8 cellular contexts compared by ENCODE assay signal in the genomic region with DNA sequence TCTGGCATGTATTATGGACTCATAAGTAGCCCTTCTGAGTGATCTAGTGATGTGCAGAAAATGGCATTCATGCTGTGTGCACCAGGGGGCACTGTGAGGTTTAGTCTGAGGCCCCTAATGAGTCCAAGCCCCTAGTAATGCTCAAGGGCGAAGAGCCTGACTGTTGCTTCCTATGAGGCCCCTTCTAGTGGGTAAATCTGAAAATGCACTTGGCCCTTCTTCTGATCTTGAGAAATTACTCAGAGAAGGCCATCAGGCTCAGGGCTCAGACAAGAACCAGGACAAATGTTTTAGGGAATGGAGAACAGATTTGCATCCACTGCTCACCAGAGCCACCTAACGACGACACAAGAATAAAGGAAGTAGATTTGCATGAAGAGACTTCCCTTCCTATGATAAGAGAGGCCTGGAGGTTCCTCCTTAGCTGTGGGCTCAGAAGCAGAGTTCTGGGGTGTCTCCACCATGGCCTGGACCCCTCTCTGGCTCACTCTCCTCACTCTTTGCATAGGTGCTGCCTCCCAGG.
DNase-seq lines count a peak whose midpoint lies in the region; ATAC-seq, FAIRE-seq and TF ChIP-seq lines count a peak whose summit lies in the region.

No MANE protein-coding gene starts in this region.

- ATAC-seq in HCT116 = peak; percentile 97

- H3K9me3 ChIP-seq in HCT116 (ENCODE audit: control insufficient read depth in 1 of 2, insufficient read depth in 1 of 2, low read depth in 1 of 2, low read length in 2 of 2) (no peaks in the 10 kb centered on the region), trophoblast cell (ENCODE audit: insufficient read depth, low read depth, low read length) (no peaks in the 10 kb centered on the region)

- FAIRE-seq in H54 (lab: Jason Lieb, UNC) = no peak

- H3K36me3 ChIP-seq in HCT116 (ENCODE audit: control insufficient read depth in 1 of 2, insufficient read depth in 2 of 2, low read length in 2 of 2) (no peaks in the 10 kb centered on the region), trophoblast cell (ENCODE audit: control insufficient read depth in 1 of 2, insufficient read depth in 2 of 2, low read length in 2 of 2) (no peaks in the 10 kb centered on the region)

- H4K20me1 ChIP-seq in HCT116 (ENCODE audit: insufficient read depth) = no peaks in the 10 kb centered on the region

- H3K9me2 ChIP-seq in HCT116 (ENCODE audit: insufficient read depth) = no peaks in the 10 kb centered on the region

- H3K79me1 ChIP-seq in trophoblast cell (ENCODE audit: low read length) = no peaks in the 10 kb centered on the region

- peak overlapping the region; percentile 29; the same call in 1 of the 2 replicates for H3K4me2 ChIP-seq in HCT116 (ENCODE audit: low read length)
- no peak overlapping the region for H3K4me2 ChIP-seq in trophoblast cell (ENCODE audit: low read length)

- peak overlapping the region; percentile 52 for H3K27ac Mint-ChIP-seq in activated CD4-positive, alpha-beta memory T cell treated with anti-CD3 and anti-CD28 coated beads, Interleukin-2, amount 10 ng/mL, durations not matched to agents 7 days and 5 days

- peaks cover 2% of the 10 kb centered on the region for H3K27me3 Mint-ChIP-seq in activated CD4-positive, alpha-beta memory T cell treated with anti-CD3 and anti-CD28 coated beads, Interleukin-2, amount 10 ng/mL, durations not matched to agents 7 days and 5 days

- CTCF ChIA-PET in HCT116 (lab: Charles Lee) = interaction anchor here (0.6 to 1.9 kb wide), 12 partner anchors 10 to 164 kb away, joined by 3 to 10 read pairs (median 4); no protein-coding TSS in a partner anchor
- CTCF ChIA-PET in activated CD4-positive, alpha-beta memory T cell treated with anti-CD3 and anti-CD28 coated beads, Interleukin-2, amount 10 ng/mL, durations not matched to agents 7 days and 5 days (lab: Charles Lee) = interaction anchor here (0.9 to 2.5 kb wide), 9 partner anchors 8 to 164 kb away, joined by 3 to 17 read pairs (median 3); no protein-coding TSS in a partner anchor

- peak; percentile 67 for DNase-seq in HCT116 (ENCODE audit: low read depth, low spot score)
- peak; percentile 5 for DNase-seq in NCI-H146 treated with DMSO at 0.1 percent for 48 hours (lab: John Stamatoyannopoulos, UW; ENCODE audit: unreplicated experiment)
- peak; percentile 52 for DNase-seq in activated CD4-positive, alpha-beta memory T cell treated with anti-CD3 and anti-CD28 coated beads, Interleukin-2, amount 10 ng/mL, durations not matched to agents 7 days and 5 days
- DNase-seq in fibroblast of pulmonary artery (ENCODE audit: low read depth) = peak; percentile 74
- peak; percentile 35 to 69 for DNase-seq in trophoblast cell
- DNase-seq in cortex of kidney (lab: John Stamatoyannopoulos, UW) = no peak
- DNase-seq in H54 (ENCODE audit: insufficient read length, low spot score) = no peak

- H3K27ac ChIP-seq in HCT116 (ENCODE audit: low read depth, low read length) = no peak overlapping the region; the same call in 1 of the 2 replicates
- H3K27ac ChIP-seq in trophoblast cell (ENCODE audit: low read depth, low read length) = no peak overlapping the region

- no peak overlapping the region for H3K4me3 ChIP-seq in HCT116 (replicated peaks in 1 of 2; ENCODE audit: low read depth in 1 of 2, low read length in 2 of 2)
- H3K4me3 ChIP-seq in fibroblast of pulmonary artery (replicated peaks; ENCODE audit: low read depth, low read length) = no peak overlapping the region
- H3K4me3 ChIP-seq in trophoblast cell (ENCODE audit: low read depth, low read length) = no peak overlapping the region

- H3K4me1 ChIP-seq in HCT116 (ENCODE audit: control insufficient read depth in 1 of 2, insufficient read depth in 2 of 2, low read length in 2 of 2) (peaks cover 0 to 6% of the 10 kb centered on the region in 2 experiments; a peak in 1 of 4 replicates), trophoblast cell (ENCODE audit: control insufficient read depth in 1 of 2, insufficient read depth in 2 of 2, low read length in 2 of 2) (no peaks in the 10 kb centered on the region)

- H3K9me3 Mint-ChIP-seq in activated CD4-positive, alpha-beta memory T cell treated with anti-CD3 and anti-CD28 coated beads, Interleukin-2, amount 10 ng/mL, durations not matched to agents 7 days and 5 days = no peaks in the 10 kb centered on the region

- no peak overlapping the region for H2AK5ac ChIP-seq in trophoblast cell (ENCODE audit: low read length)

- H3K4ac ChIP-seq in trophoblast cell (ENCODE audit: low read depth, low read length) = no peak overlapping the region

- no peak overlapping the region for H3K23ac ChIP-seq in trophoblast cell (ENCODE audit: low read length)

- peak; percentile 34; the same call in 1 of the 2 replicates for TF ChIP-seq RAD21 in HCT116 (IDR thresholded peaks at IDR 0.05; ENCODE audit: low read depth)

- RAD21 ChIA-PET in HCT116 (lab: Charles Lee; ENCODE audit: low non-redundant PET in 1 of 2, low total read pairs in 2 of 2, uncharacterized antibody in 2 of 2, unreplicated experiment in 2 of 2) = no interaction called here

- H2BK5ac ChIP-seq in trophoblast cell (ENCODE audit: low read depth, low read length, poor library complexity) = no peak overlapping the region

- H2BK120ac ChIP-seq in trophoblast cell (ENCODE audit: insufficient read depth, low read length, poor library complexity) = no peak overlapping the region

- H4K12ac ChIP-seq in trophoblast cell (ENCODE audit: low read depth, low read length) = no peak overlapping the region

- BruUV-seq in HCT116 (replicated peaks; lab: Mats Ljungman, UMichigan) = no TSS peak

- H3K4me3 Mint-ChIP-seq in activated CD4-positive, alpha-beta memory T cell treated with anti-CD3 and anti-CD28 coated beads, Interleukin-2, amount 10 ng/mL, durations not matched to agents 7 days and 5 days = no peak overlapping the region

- POLR2A ChIA-PET in HCT116 (lab: Charles Lee) = no interaction called here
- POLR2A ChIA-PET in activated CD4-positive, alpha-beta memory T cell treated with anti-CD3 and anti-CD28 coated beads, Interleukin-2, amount 10 ng/mL, durations not matched to agents 7 days and 5 days (lab: Charles Lee) = no interaction called here

- no peak overlapping the region for H3K18ac ChIP-seq in trophoblast cell (ENCODE audit: low read length)

- H2BK12ac ChIP-seq in trophoblast cell (ENCODE audit: low read length) = no peak overlapping the region

- no peaks in the 10 kb centered on the region for H3K36me3 Mint-ChIP-seq in activated CD4-positive, alpha-beta memory T cell treated with anti-CD3 and anti-CD28 coated beads, Interleukin-2, amount 10 ng/mL, durations not matched to agents 7 days and 5 days (ENCODE audit: low read depth)

- no peak overlapping the region for H4K91ac ChIP-seq in trophoblast cell (ENCODE audit: low read depth, low read length)

- H3K4me1 Mint-ChIP-seq in activated CD4-positive, alpha-beta memory T cell treated with anti-CD3 and anti-CD28 coated beads, Interleukin-2, amount 10 ng/mL, durations not matched to agents 7 days and 5 days = peaks cover 32% of the 10 kb centered on the region

- no peak overlapping the region for H3K9ac ChIP-seq in HCT116 (ENCODE audit: low read length)
- H3K9ac ChIP-seq in trophoblast cell (ENCODE audit: low read length) = no peak overlapping the region

- H3K14ac ChIP-seq in trophoblast cell (ENCODE audit: low read length) = no peak overlapping the region

- H3K79me2 ChIP-seq in HCT116 (ENCODE audit: insufficient read depth, low read length) (no peaks in the 10 kb centered on the region), trophoblast cell (ENCODE audit: control insufficient read depth, insufficient read depth, low read length, poor library complexity) (no peaks in the 10 kb centered on the region)

- WGBS in trophoblast cell (ENCODE audit: extremely low coverage, insufficient coverage, insufficient read length) = no CpG with 5 or more reads among the region's 3 CpGs

- TF ChIP-seq POLR2A in HCT116 (IDR thresholded peaks at IDR 0.05; ENCODE audit: borderline replicate concordance, extremely low read depth, insufficient read depth, insufficient read length) (no peak), H54 (IDR thresholded peaks at IDR 0.05; ENCODE audit: low read depth, low read length) (no peak)

- no peak overlapping the region for H4K8ac ChIP-seq in trophoblast cell (ENCODE audit: low read depth, low read length)

- H2AFZ ChIP-seq in HCT116 (ENCODE audit: low read depth, low read length, poor library complexity, severe bottlenecking) (peak overlapping the region; percentile 19), trophoblast cell (ENCODE audit: insufficient read depth, low read length, poor library complexity) (no peak overlapping the region)

- TF ChIP-seq CTCF in GM12873 (IDR thresholded peaks at IDR 0.05; ENCODE audit: insufficient read depth, low read depth, low read length, missing control alignments) (peak; percentile 69), HCT116 (IDR thresholded peaks at IDR 0.05 in 2 of 3, conservative IDR thresholded peaks at IDR 0.05 in 1 of 3; ENCODE audit: borderline replicate concordance in 1 of 3, insufficient read depth in 1 of 3, low read depth in 2 of 3, low read length in 2 of 3) (peak; percentile 82 to 97 (median 88)), fibroblast of pulmonary artery (IDR thresholded peaks at IDR 0.05; ENCODE audit: low read length, missing control alignments) (peak; percentile 68)

- no peaks in the 10 kb centered on the region for H3K27me3 ChIP-seq in HCT116 (ENCODE audit: insufficient read depth, low read length)
- H3K27me3 ChIP-seq in trophoblast cell (ENCODE audit: insufficient read depth, low read length) = peaks cover 2% of the 10 kb centered on the region

- intact Hi-C loops in HCT116 (cut with micrococcal nuclease) = no loop called here

TF ChIP-seq in HCT116, 20 proteins besides CTCF, POLR2A, EP300 and RAD21:
- TF ChIP-seq SRF (IDR thresholded peaks at IDR 0.05; ENCODE audit: low read depth) (no peak), SIN3A (IDR thresholded peaks at IDR 0.05; ENCODE audit: low read depth) (no peak), ELF1 (IDR thresholded peaks at IDR 0.05; ENCODE audit: borderline replicate concordance, low read depth) (no peak), ZFX (IDR thresholded peaks at IDR 0.05) (no peak), CBX3 (IDR thresholded peaks at IDR 0.05; ENCODE audit: low read depth) (no peak)

Comparison
In these comparisons a context has a peak if more than half of its experiments do, and no peak if none do; other contexts are left out.
1. DNase-seq: peak in HCT116 (single experiment), NCI-H146 treated with DMSO at 0.1 percent for 48 hours (single experiment), activated CD4-positive, alpha-beta memory T cell treated with anti-CD3 and anti-CD28 coated beads, Interleukin-2, amount 10 ng/mL, durations not matched to agents 7 days and 5 days (single experiment), fibroblast of pulmonary artery (single experiment) and trophoblast cell (2 of 2); none in cortex of kidney (single experiment) and H54 (single experiment).
2. Peak in every context shown above with its lines, with median percentiles within 50 percentile points of each other: CTCF ChIP-seq.